In genomic region chr11:117520201-117520600, GRCh38 we compare ENCODE assay signal across 16 cellular contexts.
A peak's percentile ranks its signal among the peaks of the same experiment; 100 is the strongest.
DNase-seq lines count a peak whose midpoint lies in the region; ATAC-seq and TF ChIP-seq lines count a peak whose summit lies in the region.
"Had no signal": no experiment of that assay in that cellular context is flagged by ENCODE, and none has a peak within 500 bp of the region (broad histone marks: within the 10 kb centered on the region; RNA-seq: fewer than 3 reads in every experiment).

No MANE protein-coding gene starts in this region.

- no peak overlapping the region for H3K4ac ChIP-seq in mesendoderm (ENCODE audit: low read depth, low read length)

- WGBS in right lobe of liver (ENCODE audit: insufficient coverage, low coverage, low lambda C conversion rate, missing lambda C conversion rate), result 60% methylated on average over 3 of the region's 3 CpGs
- WGBS in mesendoderm (ENCODE audit: extremely low coverage, insufficient coverage, low lambda C conversion rate), result no CpG with 5 or more reads among the region's 3 CpGs

- no peak overlapping the region for H3K27ac ChIP-seq in GM23338 (ENCODE audit: low read depth)
- H3K27ac ChIP-seq in right lobe of liver, result no peak overlapping the region
- no peak overlapping the region for H3K27ac ChIP-seq in mesendoderm (ENCODE audit: low read depth, low read length)
- H3K27ac ChIP-seq: uterus had no signal

- no peaks in the 10 kb centered on the region for H3K79me2 ChIP-seq in GM23338 (replicated peaks; ENCODE audit: insufficient read depth)
- H3K79me2 ChIP-seq in mesendoderm (ENCODE audit: control insufficient read depth, insufficient read depth, low read length), result no peaks in the 10 kb centered on the region

- no peak overlapping the region for H3K27ac Mint-ChIP-seq in GM23338
- H3K27ac Mint-ChIP-seq: activated CD4-positive, alpha-beta memory T cell treated with anti-CD3 and anti-CD28 coated beads for 36 hours; activated naive CD8-positive, alpha-beta T cell treated with anti-CD3 and anti-CD28 coated beads for 36 hours; IgD-negative memory B cell had no signal

- H3K4me1 ChIP-seq in GM23338 (ENCODE audit: insufficient read depth) (peaks cover 6% of the 10 kb centered on the region), right lobe of liver (no peaks in the 10 kb centered on the region), mesendoderm (ENCODE audit: control insufficient read depth, low read depth, low read length) (no peaks in the 10 kb centered on the region)
- H3K4me1 ChIP-seq: uterus had no signal

- no peak overlapping the region for H3K56ac ChIP-seq in mesendoderm (ENCODE audit: low read length)

- no peaks in the 10 kb centered on the region for H3F3A ChIP-seq in GM23338 (replicated peaks; ENCODE audit: low read depth)

- peaks cover 11% of the 10 kb centered on the region for H3K4me1 Mint-ChIP-seq in GM23338
- H3K4me1 Mint-ChIP-seq: activated naive CD8-positive, alpha-beta T cell treated with anti-CD3 and anti-CD28 coated beads for 36 hours; IgD-negative memory B cell had no signal

- intact Hi-C loops in right lobe of liver (cut with DNase I), result no loop called here

- no peak overlapping the region for H4K8ac ChIP-seq in mesendoderm (ENCODE audit: low read depth, low read length)

- no peaks in the 10 kb centered on the region for H3K36me3 ChIP-seq in GM23338 (ENCODE audit: insufficient read depth)
- H3K36me3 ChIP-seq in kidney epithelial cell (ENCODE audit: control insufficient read depth, insufficient read depth, low read length), result no peaks in the 10 kb centered on the region
- no peaks in the 10 kb centered on the region for H3K36me3 ChIP-seq in right lobe of liver
- no peaks in the 10 kb centered on the region for H3K36me3 ChIP-seq in mesendoderm (ENCODE audit: control insufficient read depth, insufficient read depth, low read length)
- H3K36me3 ChIP-seq: uterus had no signal

- H3K79me1 ChIP-seq in mesendoderm (ENCODE audit: low read length), result no peaks in the 10 kb centered on the region

- H3K4me2 ChIP-seq in GM23338 (no peak overlapping the region), mesendoderm (ENCODE audit: low read length) (no peak overlapping the region)

- no peaks in the 10 kb centered on the region for H3K9me3 Mint-ChIP-seq in GM23338
- H3K9me3 Mint-ChIP-seq: activated CD4-positive, alpha-beta memory T cell treated with anti-CD3 and anti-CD28 coated beads for 36 hours; activated naive CD8-positive, alpha-beta T cell treated with anti-CD3 and anti-CD28 coated beads for 36 hours; IgD-negative memory B cell had no signal

- H3K27me3 ChIP-seq in GM23338 (ENCODE audit: insufficient read depth), result no peaks in the 10 kb centered on the region
- no peaks in the 10 kb centered on the region for H3K27me3 ChIP-seq in kidney epithelial cell (ENCODE audit: control insufficient read depth, insufficient read depth, low read length)
- no peaks in the 10 kb centered on the region for H3K27me3 ChIP-seq in right lobe of liver
- H3K27me3 ChIP-seq in mesendoderm (ENCODE audit: insufficient read depth, low read length, poor library complexity), result no peaks in the 10 kb centered on the region
- H3K27me3 ChIP-seq: uterus had no signal

- ATAC-seq in GM23338, result peak; percentile 20; the same call in 1 of the 3 replicates
- ATAC-seq in esophagus mucosa, result no peak
- no peak for ATAC-seq in right lobe of liver

- no peak overlapping the region for H3K18ac ChIP-seq in mesendoderm (ENCODE audit: low read length)

- TF ChIP-seq CTCF in GM23338 (conservative IDR thresholded peaks at IDR 0.05; ENCODE audit: low read depth in 2 of 2), result no peak
- TF ChIP-seq CTCF in kidney epithelial cell (IDR thresholded peaks at IDR 0.05; ENCODE audit: insufficient read depth, low read length, poor library complexity, severe bottlenecking), result peak; percentile 2
- no peak for TF ChIP-seq CTCF in right lobe of liver (IDR thresholded peaks at IDR 0.05)

- no peak overlapping the region for H3K9ac ChIP-seq in mesendoderm (ENCODE audit: low read length)

- no peak overlapping the region for H3K23ac ChIP-seq in mesendoderm (ENCODE audit: low read length)

- in situ Hi-C loops in ACHN (cut with HindIII; ENCODE audit: low pct_ligation_motif_present, low pct_unique_long_range_greater_than_20kb, low sequenced_read_pairs), result no loop called here

- H3K4me3 Mint-ChIP-seq in GM23338, result no peak overlapping the region
- H3K4me3 Mint-ChIP-seq: activated CD4-positive, alpha-beta memory T cell treated with anti-CD3 and anti-CD28 coated beads for 36 hours; activated naive CD8-positive, alpha-beta T cell treated with anti-CD3 and anti-CD28 coated beads for 36 hours; IgD-negative memory B cell had no signal

- H2AK5ac ChIP-seq in mesendoderm (ENCODE audit: low read length), result no peak overlapping the region

- no peak overlapping the region for H2BK15ac ChIP-seq in mesendoderm (replicated peaks; ENCODE audit: low read depth)

- H4K20me1 ChIP-seq in GM23338 (replicated peaks; ENCODE audit: insufficient read depth), result no peaks in the 10 kb centered on the region

- no peaks in the 10 kb centered on the region for H3K9me2 ChIP-seq in GM23338 (ENCODE audit: insufficient read depth)

- no peaks in the 10 kb centered on the region for H3K9me3 ChIP-seq in right lobe of liver
- H3K9me3 ChIP-seq: uterus had no signal

- no peak for TF ChIP-seq POLR2A in right lobe of liver (IDR thresholded peaks at IDR 0.05)

- H3K4me3 ChIP-seq in GM23338 (no peak overlapping the region), kidney epithelial cell (ENCODE audit: low read depth, low read length) (no peak overlapping the region), right lobe of liver (no peak overlapping the region), mesendoderm (ENCODE audit: low read length) (no peak overlapping the region)
- H3K4me3 ChIP-seq: uterus had no signal

- H3K27me3 Mint-ChIP-seq in GM23338 (ENCODE audit: insufficient read depth, low read depth, poor library complexity), result peaks cover 11% of the 10 kb centered on the region
- H3K27me3 Mint-ChIP-seq: activated naive CD8-positive, alpha-beta T cell treated with anti-CD3 and anti-CD28 coated beads for 36 hours had no signal

- no peaks in the 10 kb centered on the region for H3K36me3 Mint-ChIP-seq in GM23338 (ENCODE audit: low read depth)
- H3K36me3 Mint-ChIP-seq: activated CD4-positive, alpha-beta memory T cell treated with anti-CD3 and anti-CD28 coated beads for 36 hours; activated naive CD8-positive, alpha-beta T cell treated with anti-CD3 and anti-CD28 coated beads for 36 hours; IgD-negative memory B cell had no signal

- H2AFZ ChIP-seq in GM23338, result no peak overlapping the region

- H2BK120ac ChIP-seq in mesendoderm (ENCODE audit: low read depth, low read length), result no peak overlapping the region

- H4K5ac ChIP-seq in mesendoderm (ENCODE audit: low read length), result no peak overlapping the region

- no peak overlapping the region for H2BK5ac ChIP-seq in mesendoderm (ENCODE audit: low read length)

- peak; percentile 38 for DNase-seq in ACHN
- DNase-seq in GM23338 (ENCODE audit: low spot score), result no peak
- peak; percentile 7 for DNase-seq in amniotic epithelial cell (ENCODE audit: low read depth)
- no peak for DNase-seq in kidney epithelial cell (ENCODE audit: low read depth)
- DNase-seq in activated CD4-positive, alpha-beta T cell treated with anti-CD3 and anti-CD28 coated beads, Interleukin-2, amount 50 U/mL, for 48 hours, result no peak
- no peak for DNase-seq in right lobe of liver
- no peak for DNase-seq in mesendoderm
- DNase-seq: activated CD4-positive, alpha-beta memory T cell treated with anti-CD3 and anti-CD28 coated beads for 36 hours; activated naive CD8-positive, alpha-beta T cell treated with anti-CD3 and anti-CD28 coated beads for 36 hours; GDM1; hypothalamus; NCI-H774; stimulated activated CD4-positive, alpha-beta T cell treated with anti-CD3 and anti-CD28 coated beads, Interleukin-2, amount 100 ng/mL, for 24 hours; uterus had no signal

TF ChIP-seq in GM23338, 12 proteins besides CTCF, POLR2A, EP300 and RAD21:
- TF ChIP-seq POLR2AphosphoS5 (IDR thresholded peaks at IDR 0.05; ENCODE audit: low read depth), result no peak
- TF ChIP-seq EZH2 (IDR thresholded peaks at IDR 0.05; ENCODE audit: low read depth, unreplicated experiment), result no peak
- TF ChIP-seq STAT1 (IDR thresholded peaks at IDR 0.05; ENCODE audit: unreplicated experiment), result no peak
- TF ChIP-seq CREB1 (CRISPR knock-in tag; IDR thresholded peaks at IDR 0.05; ENCODE audit: low read depth), result no peak

Comparison
In these comparisons a context has a peak if more than half of its experiments do, and no peak if none do; other contexts are left out.
1. DNase-seq: peak in ACHN (single experiment) and amniotic epithelial cell (single experiment); none in GM23338 (single experiment), kidney epithelial cell (single experiment), activated CD4-positive, alpha-beta T cell treated with anti-CD3 and anti-CD28 coated beads, Interleukin-2, amount 50 U/mL, for 48 hours (0 of 2), right lobe of liver (0 of 3) and mesendoderm (single experiment).